ENCODE assay signal across 8 cellular contexts in the genomic region with DNA sequence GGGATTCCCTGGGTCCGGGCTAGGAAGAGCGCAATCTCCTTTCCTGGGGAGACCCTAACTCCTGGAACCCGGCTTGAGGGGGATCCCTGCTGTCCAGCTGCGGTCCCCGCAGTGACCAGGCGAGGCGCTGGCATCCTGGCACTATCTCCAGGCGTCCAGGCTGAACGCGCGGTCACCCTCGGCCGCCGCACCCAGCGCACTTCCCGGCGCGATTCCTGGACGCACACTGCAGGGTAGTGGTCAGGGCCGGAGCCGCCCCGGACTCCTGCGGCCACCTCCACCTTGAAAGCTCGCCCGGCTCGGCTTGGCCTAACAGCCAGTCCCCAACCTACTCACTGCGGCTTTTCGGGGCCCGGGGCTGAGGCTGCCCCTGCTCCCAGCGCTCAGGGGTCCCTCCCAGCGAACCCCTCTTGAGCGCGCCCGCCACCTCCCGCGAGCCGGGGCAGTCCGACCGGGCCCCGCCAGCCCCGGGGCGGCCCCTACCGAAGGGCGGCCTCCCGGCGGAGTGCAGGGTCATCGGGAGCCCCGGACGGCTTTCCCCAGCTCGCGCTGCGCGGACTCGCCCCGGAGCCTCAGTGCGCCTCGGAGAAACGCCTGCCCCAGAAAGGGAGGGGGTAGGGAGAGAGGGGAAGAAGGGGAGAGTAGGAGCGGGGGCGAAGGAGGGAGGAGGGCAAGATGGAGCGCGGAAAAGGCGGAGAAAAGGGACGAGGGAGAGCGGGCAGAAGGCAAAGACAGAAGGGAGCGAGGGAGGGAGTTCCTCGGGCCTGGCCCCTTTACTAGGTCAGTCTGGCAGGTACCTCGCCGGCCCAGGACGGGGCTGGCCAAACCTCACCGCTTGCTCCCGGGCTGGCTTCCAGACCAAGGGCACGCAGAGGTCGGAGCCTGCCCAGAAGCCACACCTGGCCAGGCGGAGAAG. TPM values are rescaled to one million over a fixed set of nuclear protein-coding genes. Genes with fewer than 3 reads are reported as not detected.
A peak's percentile ranks its signal among the peaks of the same experiment; 100 is the strongest.
DNase-seq lines count a peak whose midpoint lies in the region; ATAC-seq and TF ChIP-seq lines count a peak whose summit lies in the region.

No MANE protein-coding gene starts in this region.

- H3K4me1 ChIP-seq in HUES48 (ENCODE audit: control insufficient read depth, insufficient read depth, low read length) (peaks cover 30% of the 10 kb centered on the region), skeletal muscle tissue (ENCODE audit: control insufficient read depth in 3 of 3, insufficient read depth in 3 of 3, low read length in 3 of 3) (peaks cover 0 to 4% (median 0%) of the 10 kb centered on the region in 3 donors)

- peak; percentile 51 for ATAC-seq in GM18873 (IDR thresholded peaks at IDR 0.05; ENCODE audit: low FRiP score, unreplicated experiment)
- ATAC-seq in effector memory CD8-positive, alpha-beta T cell (replicated peaks) = no peak
- ATAC-seq in GM21717 (IDR thresholded peaks at IDR 0.05; ENCODE audit: unreplicated experiment) = no peak

- H3K4me3 ChIP-seq in HUES48 (ENCODE audit: low read depth, low read length) (peak overlapping the region; percentile 73), brain microvascular endothelial cell (ENCODE audit: low read depth, low read length) (peak overlapping the region; percentile 62), skeletal muscle tissue (ENCODE audit: low read length in 3 of 3) (peak overlapping the region; percentile 65 to 77 (median 74))

- H3K4me1 Mint-ChIP-seq in effector memory CD8-positive, alpha-beta T cell (ENCODE audit: low read depth in 2 of 2) = no peaks in the 10 kb centered on the region

- H3K27ac ChIP-seq in HUES48 (ENCODE audit: low read depth, low read length) (no peak overlapping the region), brain microvascular endothelial cell (no peak overlapping the region), skeletal muscle tissue (ENCODE audit: low read depth, low read length) (peak overlapping the region; percentile 36)

- no peaks in the 10 kb centered on the region for H3K36me3 Mint-ChIP-seq in effector memory CD8-positive, alpha-beta T cell (ENCODE audit: insufficient read depth)

- H3K27me3 ChIP-seq in HUES48 (ENCODE audit: control insufficient read depth, insufficient read depth, low read length) = peaks cover 37% of the 10 kb centered on the region
- peaks cover 12% of the 10 kb centered on the region for H3K27me3 ChIP-seq in brain microvascular endothelial cell (replicated peaks)
- peaks cover 0 to 8% (median 0%) of the 10 kb centered on the region in 3 donors for H3K27me3 ChIP-seq in skeletal muscle tissue (ENCODE audit: control insufficient read depth in 3 of 3, insufficient read depth in 3 of 3, low read length in 3 of 3)

- no peaks in the 10 kb centered on the region for H3K36me3 ChIP-seq in HUES48 (ENCODE audit: control insufficient read depth, insufficient read depth, low read length)
- no peaks in the 10 kb centered on the region for H3K36me3 ChIP-seq in brain microvascular endothelial cell (replicated peaks)
- no peaks in the 10 kb centered on the region for H3K36me3 ChIP-seq in skeletal muscle tissue (ENCODE audit: control insufficient read depth in 3 of 3, insufficient read depth in 3 of 3, low read length in 3 of 3)

- no peak overlapping the region for H3K4me3 Mint-ChIP-seq in effector memory CD8-positive, alpha-beta T cell

- H3K27me3 Mint-ChIP-seq in effector memory CD8-positive, alpha-beta T cell = peaks cover 37 to 54% of the 10 kb centered on the region in 2 donors

- peak; percentile 58 for TF ChIP-seq CTCF in brain microvascular endothelial cell (IDR thresholded peaks at IDR 0.05; ENCODE audit: low read depth, low read length, missing control alignments)

- no peak overlapping the region for H3K27ac Mint-ChIP-seq in effector memory CD8-positive, alpha-beta T cell

- H3K9me3 ChIP-seq in HUES48 (ENCODE audit: control insufficient read depth, insufficient read depth, low read length) (no peaks in the 10 kb centered on the region), skeletal muscle tissue (ENCODE audit: control insufficient read depth in 3 of 3, low read length in 3 of 3) (no peaks in the 10 kb centered on the region)

- H3K9ac ChIP-seq in HUES48 (ENCODE audit: low read depth, low read length) = peak overlapping the region; percentile 63
- peak overlapping the region; percentile 72 to 84 (median 74) for H3K9ac ChIP-seq in skeletal muscle tissue (ENCODE audit: low read depth in 1 of 3, low read length in 3 of 3)

- no peaks in the 10 kb centered on the region for H3K9me3 Mint-ChIP-seq in effector memory CD8-positive, alpha-beta T cell

- DNase-seq in A172 (ENCODE audit: low spot score) (peak; percentile 16), brain microvascular endothelial cell (peak; percentile 11), inferior parietal cortex (ENCODE audit: extremely low spot score) (peak; percentile 31)
- no peak for DNase-seq in effector memory CD8-positive, alpha-beta T cell

- in situ Hi-C loops in brain microvascular endothelial cell (cut with HindIII; ENCODE audit: low pct_ligation_motif_present, low sequenced_read_pairs) = no loop called here

RNA-seq across cellular contexts. Expression of a gene that starts 1.0 kb away (rescaled TPM):
- total RNA-seq in A172 (2014; rRNA removed; shearing (Covaris generic)) = not detected in 2 replicates
- total RNA-seq in skeletal muscle tissue = 0.52 TPM

RNA-seq across cellular contexts. Expression of a gene that starts 53.8 kb away (rescaled TPM):
- total RNA-seq in A172 (2014; rRNA removed; shearing (Covaris generic)) = not detected in 2 replicates
- not detected for total RNA-seq in skeletal muscle tissue

Comparison
In these comparisons a context has a peak if more than half of its experiments do, and no peak if none do; other contexts are left out.
1. DNase-seq: peak in A172 (single experiment), brain microvascular endothelial cell (single experiment) and inferior parietal cortex (single experiment); none in effector memory CD8-positive, alpha-beta T cell (0 of 3).
2. Peak in every context shown above with its lines, with median percentiles within 50 percentile points of each other: H3K4me3 ChIP-seq.